1 cellular context compared by ENCODE assay signal in genomic region chr14:23433457-23433856, GRCh38.
TF ChIP-seq lines count a peak whose summit lies in the region.

No MANE protein-coding gene starts in this region.

TF ChIP-seq in H1, 55 proteins besides CTCF, POLR2A, EP300 and RAD21:
- TF ChIP-seq KDM5A (IDR thresholded peaks at IDR 0.05; ENCODE audit: low read length) = no peak
- TF ChIP-seq CREB1 (IDR thresholded peaks at IDR 0.05) = no peak
- TF ChIP-seq BRCA1 (IDR thresholded peaks at IDR 0.05; ENCODE audit: low read depth, low read length) = no peak
- no peak for TF ChIP-seq NANOG (IDR thresholded peaks at IDR 0.05; ENCODE audit: insufficient read depth, low read depth, low read length, poor library complexity, severe bottlenecking)
- no peak for TF ChIP-seq PHF8 (conservative IDR thresholded peaks at IDR 0.05; ENCODE audit: low read depth, low read length)
- no peak for TF ChIP-seq BACH1 (IDR thresholded peaks at IDR 0.05; ENCODE audit: low read length)
- no peak for TF ChIP-seq SIRT6 (IDR thresholded peaks at IDR 0.05; ENCODE audit: low read length)
- no peak for TF ChIP-seq CHD7 (IDR thresholded peaks at IDR 0.05; ENCODE audit: insufficient replicate concordance, low read length)
- no peak for TF ChIP-seq SUZ12 (IDR thresholded peaks at IDR 0.05; ENCODE audit: low read length)
